ENCODE assay signal across 8 cellular contexts in genomic region chr1:234675561-234675960, GRCh38.
DNase-seq lines count a peak whose midpoint lies in the region; ATAC-seq and TF ChIP-seq lines count a peak whose summit lies in the region.

No MANE protein-coding gene starts in this region.

- TF ChIP-seq POLR2A in thyroid gland (IDR thresholded peaks at IDR 0.05), result no peak

- no peak for ATAC-seq in GM19395 (IDR thresholded peaks at IDR 0.05; ENCODE audit: unreplicated experiment)

- peaks cover 11% of the 10 kb centered on the region for H3K4me1 Mint-ChIP-seq in T-helper 1 cell treated with Interleukin-12 subunit alpha and Interleukin-12 subunit beta and Interleukin-4 antibody, amounts not matched to agents 30 μg/mL and 1 μg/mL, for 36 hours (ENCODE audit: low read depth)

- peak overlapping the region; percentile 88 for H2AFZ ChIP-seq in hepatocyte

- no peak overlapping the region for H3K4me3 ChIP-seq in hepatocyte
- peak overlapping the region in 1 of 7 experiments; percentile 34 for H3K4me3 ChIP-seq in skin epidermis
- H3K4me3 ChIP-seq in thyroid gland (replicated peaks in 1 of 3), result no peak overlapping the region

- no peaks in the 10 kb centered on the region for H3K36me3 Mint-ChIP-seq in T-helper 1 cell treated with Interleukin-12 subunit alpha and Interleukin-12 subunit beta and Interleukin-4 antibody, amounts not matched to agents 30 μg/mL and 1 μg/mL, for 36 hours (ENCODE audit: low read depth)

- no peaks in the 10 kb centered on the region for H3K9me3 Mint-ChIP-seq in T-helper 1 cell treated with Interleukin-12 subunit alpha and Interleukin-12 subunit beta and Interleukin-4 antibody, amounts not matched to agents 30 μg/mL and 1 μg/mL, for 36 hours

- H3K27ac Mint-ChIP-seq in T-helper 1 cell treated with Interleukin-12 subunit alpha and Interleukin-12 subunit beta and Interleukin-4 antibody, amounts not matched to agents 30 μg/mL and 1 μg/mL, for 36 hours, result peak overlapping the region; percentile 8

- DNase-seq in T-helper 1 cell (no peak), SHP77 (lab: John Stamatoyannopoulos, UW) (peak; percentile 29 to 45), hepatocyte (ENCODE audit: low spot score) (no peak), thyroid gland (no peak), NCI-H1417 treated with DMSO at 0.1 percent for 48 hours (lab: John Stamatoyannopoulos, UW) (no peak)

- WGBS in hepatocyte (ENCODE audit: low lambda C conversion rate, missing lambda C conversion rate), result 93% methylated on average over 6 of the region's 6 CpGs
- 91 to 96% methylated on average over 6 of the region's 6 CpGs for WGBS in thyroid gland, 2 donors

- peaks cover 13% of the 10 kb centered on the region for H3K4me1 ChIP-seq in hepatocyte (ENCODE audit: insufficient read depth)
- H3K4me1 ChIP-seq in thyroid gland, result no peaks in the 10 kb centered on the region

- no peaks in the 10 kb centered on the region for H3K27me3 Mint-ChIP-seq in T-helper 1 cell treated with Interleukin-12 subunit alpha and Interleukin-12 subunit beta and Interleukin-4 antibody, amounts not matched to agents 30 μg/mL and 1 μg/mL, for 36 hours (ENCODE audit: low read depth)

- peak overlapping the region; percentile 63 for H3K27ac ChIP-seq in hepatocyte
- H3K27ac ChIP-seq in skin epidermis, result peak overlapping the region in 14 of 21 experiments; percentile 11 to 78 (median 56)
- peak overlapping the region in 1 of 3 donors; percentile 10 for H3K27ac ChIP-seq in thyroid gland

- intact Hi-C loops in thyroid gland (cut with DNase I), result no loop called here

- peak overlapping the region; percentile 70 for H3K4me3 Mint-ChIP-seq in T-helper 1 cell treated with Interleukin-12 subunit alpha and Interleukin-12 subunit beta and Interleukin-4 antibody, amounts not matched to agents 30 μg/mL and 1 μg/mL, for 36 hours

- no peaks in the 10 kb centered on the region for H4K20me1 ChIP-seq in hepatocyte (ENCODE audit: insufficient read depth, poor library complexity, severe bottlenecking)

- H3K36me3 ChIP-seq in hepatocyte (replicated peaks; ENCODE audit: insufficient read depth, low read depth), result no peaks in the 10 kb centered on the region
- H3K36me3 ChIP-seq in thyroid gland, result no peaks in the 10 kb centered on the region

- H3K79me2 ChIP-seq in hepatocyte, result no peaks in the 10 kb centered on the region

- H3K4me2 ChIP-seq in hepatocyte, result peak overlapping the region; percentile 78

- TF ChIP-seq CTCF in hepatocyte (IDR thresholded peaks at IDR 0.05; ENCODE audit: poor library complexity) (no peak), thyroid gland (IDR thresholded peaks at IDR 0.05) (no peak)

- H3K9me3 ChIP-seq in hepatocyte (ENCODE audit: low read depth) (no peaks in the 10 kb centered on the region), thyroid gland (no peaks in the 10 kb centered on the region)

- H3K9me2 ChIP-seq in hepatocyte (replicated peaks; ENCODE audit: insufficient read depth), result no peaks in the 10 kb centered on the region

- H3K27me3 ChIP-seq in hepatocyte (no peaks in the 10 kb centered on the region), thyroid gland (no peaks in the 10 kb centered on the region)

Comparison
In these comparisons a context has a peak if more than half of its experiments do, and no peak if none do; other contexts are left out.
1. DNase-seq: peak in SHP77 (2 of 2); none in T-helper 1 cell (0 of 5), hepatocyte (single experiment), thyroid gland (0 of 2) and NCI-H1417 treated with DMSO at 0.1 percent for 48 hours (single experiment).